7 cellular contexts compared by ENCODE assay signal in genomic region chr15:55576911-55577310, GRCh38. TPM values are rescaled to one million over a fixed set of nuclear protein-coding genes. Genes with fewer than 3 reads are reported as not detected.
"Had no signal": no experiment of that assay in that cellular context is flagged by ENCODE, and none has a peak within 500 bp of the region (broad histone marks: within the 10 kb centered on the region; RNA-seq: fewer than 3 reads in every experiment).

No MANE protein-coding gene starts in this region.

- H3K4me3 Mint-ChIP-seq: GM23338, H9 had no signal

- H3K4me2 ChIP-seq: GM23338 had no signal

- ATAC-seq: GM23338, K562 had no signal

- H3K4me1 Mint-ChIP-seq: GM23338, H9 had no signal

- H3K27ac Mint-ChIP-seq: GM23338, H9 had no signal

- H3K4me3 ChIP-seq: GM23338, K562 had no signal

- DNase-seq: H9, HCEC 1CT, IMR-90, KG1 had no signal

RNA-seq across cellular contexts. Expression of gene PYGO1, which starts 11.2 kb away (rescaled TPM):
- total RNA-seq: HT-29 had no signal
